34 cellular contexts compared by ENCODE assay signal in genomic region chr6:120924214-120924613, GRCh38.
"Had no signal": no experiment of that assay in that cellular context is flagged by ENCODE, and none has a peak within 500 bp of the region (broad histone marks: within the 10 kb centered on the region; RNA-seq: fewer than 3 reads in every experiment).

No MANE protein-coding gene starts in this region.

- H3K9ac ChIP-seq: KMS-11 had no signal

- H3K27ac ChIP-seq: KMS-11 had no signal

- H3K27me3 ChIP-seq: MG63 had no signal

- H3K4me2 ChIP-seq: KMS-11 had no signal

- H3K4me3 ChIP-seq: MG63 had no signal

- H3K9me3 ChIP-seq: MG63 had no signal

- DNase-seq: Karpas-422, Kasumi-1, MG63, MM.1S, MV-4-11, NCI-H1048, NCI-H1092, NCI-H1092 treated with DMSO at 0.1 percent for 48 hours, NCI-H1105, NCI-H1105 treated with DMSO at 0.1 percent for 48 hours, NCI-H1417, NCI-H1417 treated with DMSO at 0.1 percent for 48 hours, NCI-H1436, NCI-H1436 treated with DMSO at 0.1 percent for 48 hours, NCI-H146, NCI-H1694, NCI-H1694 treated with DMSO at 0.1 percent for 48 hours, NCI-H187, NCI-H187 treated with DMSO at 0.1 percent for 48 hours, NCI-H1930, NCI-H2029, NCI-H2029 treated with DMSO at 0.1 percent for 48 hours, NCI-H2081, NCI-H2081 treated with DMSO at 0.1 percent for 48 hours, NCI-H2107, NCI-H2171, NCI-H2171 treated with DMSO at 0.1 percent for 48 hours, NCI-H2227 treated with DMSO at 0.1 percent for 48 hours, NCI-H226, NCI-H345, NCI-H446, NCI-H446 treated with DMSO at 0.1 percent for 48 hours, NCI-H510A had no signal

- H3K36me3 ChIP-seq: MG63 had no signal
